In genomic region chr2:221897718-221898117, GRCh38 we compare ENCODE assay signal across 7 cellular contexts.
"Had no signal": no experiment of that assay in that cellular context is flagged by ENCODE, and none has a peak within 500 bp of the region (broad histone marks: within the 10 kb centered on the region; RNA-seq: fewer than 3 reads in every experiment).

No MANE protein-coding gene starts in this region.

- H3K4me1 Mint-ChIP-seq: IgD-negative memory B cell had no signal

- H3K4me3 Mint-ChIP-seq: GM23338, H9, IgD-negative memory B cell had no signal

- ATAC-seq: HepG2 had no signal

- H3K27ac ChIP-seq: HL-60 had no signal

- H3K27ac Mint-ChIP-seq: GM23338, H9, IgD-negative memory B cell had no signal

- H3K27me3 Mint-ChIP-seq: IgD-negative memory B cell had no signal

- H3K4me2 ChIP-seq: GM23338 had no signal

- H3K4me3 ChIP-seq: GM23338 had no signal

- DNase-seq: H9, HCEC 1CT, KBM-7 had no signal

- H2AFZ ChIP-seq: GM23338 had no signal
